Comparison of ENCODE assay signal across 19 cellular contexts in genomic region chr10:110900983-110901382, GRCh38. TPM values are rescaled to one million over a fixed set of nuclear protein-coding genes. Genes with fewer than 3 reads are reported as not detected.
A peak's percentile ranks its signal among the peaks of the same experiment; 100 is the strongest.
DNase-seq lines count a peak whose midpoint lies in the region; ATAC-seq, FAIRE-seq and TF ChIP-seq lines count a peak whose summit lies in the region.
"Had no signal": no experiment of that assay in that cellular context is flagged by ENCODE, and none has a peak within 500 bp of the region (broad histone marks: within the 10 kb centered on the region; RNA-seq: fewer than 3 reads in every experiment).

No MANE protein-coding gene starts in this region.

- FAIRE-seq in GM12891 (lab: Jason Lieb, UNC) (no peak), pancreas (lab: Jason Lieb, UNC) (no peak)
- FAIRE-seq: A549, D721Med had no signal

- no peak overlapping the region for H2AFZ ChIP-seq in GM23248

- H3K27me3 ChIP-seq in pancreas (no peaks in the 10 kb centered on the region), GM23248 (replicated peaks; ENCODE audit: insufficient read depth) (no peaks in the 10 kb centered on the region)
- H3K27me3 ChIP-seq: BLaER1 had no signal

- peaks cover 48% of the 10 kb centered on the region for H3K4me1 Mint-ChIP-seq in activated naive CD8-positive, alpha-beta T cell (ENCODE audit: low read depth)
- H3K4me1 Mint-ChIP-seq in activated naive CD8-positive, alpha-beta T cell treated with anti-CD3 and anti-CD28 coated beads, Interleukin-2, amount 50 U/mL, for 24 hours, result peaks cover 55% of the 10 kb centered on the region
- peaks cover 55% of the 10 kb centered on the region for H3K4me1 Mint-ChIP-seq in activated naive CD8-positive, alpha-beta T cell treated with anti-CD3 and anti-CD28 coated beads for 36 hours
- H3K4me1 Mint-ChIP-seq in effector memory CD8-positive, alpha-beta T cell (ENCODE audit: low read depth in 2 of 2), result peaks cover 17 to 25% of the 10 kb centered on the region in 2 donors

- intact Hi-C loops in pancreas (cut with DNase I), result loop anchor here in 1 of 3 donors (10.0 kb wide), 1 partner anchor 156 kb away; no protein-coding TSS in a partner anchor

- H3K9me3 ChIP-seq in pancreas, result no peaks in the 10 kb centered on the region
- no peaks in the 10 kb centered on the region for H3K9me3 ChIP-seq in GM23248 (ENCODE audit: low read depth)
- H3K9me3 ChIP-seq: A549, BLaER1 had no signal

- peaks cover 18 to 49% (median 26%) of the 10 kb centered on the region in 3 donors for H3K4me1 ChIP-seq in pancreas
- H3K4me1 ChIP-seq in GM23248 (ENCODE audit: insufficient read depth), result peaks cover 40% of the 10 kb centered on the region
- H3K4me1 ChIP-seq: BLaER1 had no signal

- no peak for TF ChIP-seq POLR2A in GM12891 (IDR thresholded peaks at IDR 0.05; ENCODE audit: low read depth, low read length)

- H3K79me2 ChIP-seq in GM23248 (ENCODE audit: insufficient read depth), result no peaks in the 10 kb centered on the region

- H3K27ac Mint-ChIP-seq in activated naive CD8-positive, alpha-beta T cell, result peak overlapping the region; percentile 88
- no peak overlapping the region for H3K27ac Mint-ChIP-seq in activated naive CD8-positive, alpha-beta T cell treated with anti-CD3 and anti-CD28 coated beads, Interleukin-2, amount 50 U/mL, for 24 hours
- peak overlapping the region; percentile 87 for H3K27ac Mint-ChIP-seq in activated naive CD8-positive, alpha-beta T cell treated with anti-CD3 and anti-CD28 coated beads for 36 hours
- H3K27ac Mint-ChIP-seq in effector memory CD8-positive, alpha-beta T cell, result peak overlapping the region in 1 of 2 donors; percentile 77

- H3K4me2 ChIP-seq in GM23248 (ENCODE audit: unreplicated experiment), result no peak overlapping the region
- H3K4me2 ChIP-seq: BLaER1 had no signal

- H3K27ac ChIP-seq in pancreas (no peak overlapping the region), GM23248 (no peak overlapping the region)
- H3K27ac ChIP-seq: BLaER1 had no signal

- H3K4me3 ChIP-seq in pancreas (no peak overlapping the region), GM23248 (no peak overlapping the region)
- H3K4me3 ChIP-seq: A549, BLaER1 had no signal

- H3K9me2 ChIP-seq in GM23248 (ENCODE audit: insufficient read depth), result no peaks in the 10 kb centered on the region

- peaks cover 42% of the 10 kb centered on the region for H3F3A ChIP-seq in GM23248 (ENCODE audit: insufficient read depth)

- no peak overlapping the region for H3K9ac ChIP-seq in GM23248
- H3K9ac ChIP-seq: BLaER1 had no signal

- WGBS in pancreas, 2 donors, result 45 to 56% methylated on average over 2 of the region's 2 CpGs
- 96% methylated on average over 2 of the region's 2 CpGs for WGBS in GM23248 (ENCODE audit: low coverage in 1 of 2, low lambda C conversion rate in 2 of 2, missing lambda C conversion rate in 2 of 2), 2 experiments

- H3K36me3 ChIP-seq in pancreas (peaks cover 0 to 44% (median 40%) of the 10 kb centered on the region in 3 donors), GM23248 (ENCODE audit: low read depth) (peaks cover 21% of the 10 kb centered on the region)

- peaks cover 4% of the 10 kb centered on the region for H3K36me3 Mint-ChIP-seq in activated naive CD8-positive, alpha-beta T cell
- H3K36me3 Mint-ChIP-seq in activated naive CD8-positive, alpha-beta T cell treated with anti-CD3 and anti-CD28 coated beads, Interleukin-2, amount 50 U/mL, for 24 hours (ENCODE audit: low read depth), result peaks cover 40% of the 10 kb centered on the region
- peaks cover 59% of the 10 kb centered on the region for H3K36me3 Mint-ChIP-seq in activated naive CD8-positive, alpha-beta T cell treated with anti-CD3 and anti-CD28 coated beads for 36 hours
- peaks cover 65% of the 10 kb centered on the region for H3K36me3 Mint-ChIP-seq in effector memory CD8-positive, alpha-beta T cell (ENCODE audit: insufficient read depth)

- TF ChIP-seq CTCF in pancreas (IDR thresholded peaks at IDR 0.05), result no peak

- no peak for DNase-seq in activated naive CD8-positive, alpha-beta T cell treated with anti-CD3 and anti-CD28 coated beads, Interleukin-2, amount 50 U/mL, for 24 hours
- DNase-seq in GM12891 (ENCODE audit: insufficient read length, low spot score) (no peak), pancreas (peak in 2 of 6 donors; percentile 43 to 44), GM23248 (no peak), NCI-H774 (lab: John Stamatoyannopoulos, UW) (no peak)
- no peak for DNase-seq in activated naive CD8-positive, alpha-beta T cell treated with anti-CD3 and anti-CD28 coated beads for 36 hours
- no peak for DNase-seq in effector memory CD8-positive, alpha-beta T cell
- DNase-seq: HCEC 1CT, KG1, MV-4-11, NCI-H187, NCI-H226, NCI-H524, PC-3, RPMI8226 had no signal

- no peaks in the 10 kb centered on the region for H4K20me1 ChIP-seq in GM23248 (ENCODE audit: insufficient read depth)

- ATAC-seq in activated naive CD8-positive, alpha-beta T cell treated with anti-CD3 and anti-CD28 coated beads, Interleukin-2, amount 50 U/mL, for 24 hours, result no peak
- peak; percentile 19 to 53 (median 24) for ATAC-seq in pancreas
- no peak for ATAC-seq in effector memory CD8-positive, alpha-beta T cell (replicated peaks)
- ATAC-seq: A549, PC-3 had no signal

- in situ Hi-C loops in GM23248 (cut with MboI), result no loop called here

- no peak overlapping the region for H3K4me3 Mint-ChIP-seq in activated naive CD8-positive, alpha-beta T cell
- H3K4me3 Mint-ChIP-seq in activated naive CD8-positive, alpha-beta T cell treated with anti-CD3 and anti-CD28 coated beads, Interleukin-2, amount 50 U/mL, for 24 hours, result no peak overlapping the region
- H3K4me3 Mint-ChIP-seq in activated naive CD8-positive, alpha-beta T cell treated with anti-CD3 and anti-CD28 coated beads for 36 hours, result no peak overlapping the region
- no peak overlapping the region for H3K4me3 Mint-ChIP-seq in effector memory CD8-positive, alpha-beta T cell

- no peaks in the 10 kb centered on the region for H3K27me3 Mint-ChIP-seq in activated naive CD8-positive, alpha-beta T cell
- H3K27me3 Mint-ChIP-seq in activated naive CD8-positive, alpha-beta T cell treated with anti-CD3 and anti-CD28 coated beads, Interleukin-2, amount 50 U/mL, for 24 hours, result no peaks in the 10 kb centered on the region
- H3K27me3 Mint-ChIP-seq in activated naive CD8-positive, alpha-beta T cell treated with anti-CD3 and anti-CD28 coated beads for 36 hours, result no peaks in the 10 kb centered on the region
- no peaks in the 10 kb centered on the region for H3K27me3 Mint-ChIP-seq in effector memory CD8-positive, alpha-beta T cell

- no peaks in the 10 kb centered on the region for H3K9me3 Mint-ChIP-seq in activated naive CD8-positive, alpha-beta T cell (ENCODE audit: low read depth)
- H3K9me3 Mint-ChIP-seq in activated naive CD8-positive, alpha-beta T cell treated with anti-CD3 and anti-CD28 coated beads, Interleukin-2, amount 50 U/mL, for 24 hours, result no peaks in the 10 kb centered on the region
- H3K9me3 Mint-ChIP-seq in activated naive CD8-positive, alpha-beta T cell treated with anti-CD3 and anti-CD28 coated beads for 36 hours, result no peaks in the 10 kb centered on the region
- no peaks in the 10 kb centered on the region for H3K9me3 Mint-ChIP-seq in effector memory CD8-positive, alpha-beta T cell

TF ChIP-seq in GM12891, 5 proteins besides CTCF, POLR2A, EP300 and RAD21:
- TF ChIP-seq POLR2AphosphoS5 (IDR thresholded peaks at IDR 0.05; ENCODE audit: low read depth, low read length), result peak; percentile 56
- TF ChIP-seq PAX5 (IDR thresholded peaks at IDR 0.05; ENCODE audit: insufficient read depth, low read length, severe bottlenecking), result no peak
- TF ChIP-seq SPI1 (IDR thresholded peaks at IDR 0.05; ENCODE audit: low read depth, low read length), result no peak
- no peak for TF ChIP-seq TAF1 (IDR thresholded peaks at IDR 0.05; ENCODE audit: low read depth, low read length)
- TF ChIP-seq POU2F2 (IDR thresholded peaks at IDR 0.05; ENCODE audit: low read depth, low read length), result no peak

RNA-seq across cellular contexts. Expression of gene BBIP1, which starts 18.0 kb away (rescaled TPM):
- polyA plus RNA-seq in GM12891 (2012; ENCODE audit: low read depth, missing spikeins), result 19.9 TPM
- total RNA-seq in activated naive CD8-positive, alpha-beta T cell treated with anti-CD3 and anti-CD28 coated beads for 36 hours, result 10 to 100 TPM; 35.6 to 37.1 TPM
- total RNA-seq in pancreas, result 10 to 100 TPM in 1 of 6 donors, 1 to 10 TPM in 5; 4.2 to 12.4 (median 6.8) TPM
- polyA plus RNA-seq in pancreas (10 to 100 TPM; 15.0 to 21.1 TPM), GM23248 (2016; fragmentation: Nextera tagmentation; extraction: Ambion mirVana) (43.7 and 44.4 TPM in 2 replicates)
- 17.3 and 29.8 TPM in 2 replicates for total RNA-seq in GM23248 (2014; rRNA removed; shearing (Covaris generic))

RNA-seq across cellular contexts. Expression of gene SHOC2, which starts 18.4 kb away (rescaled TPM):
- 24.4 TPM for polyA plus RNA-seq in GM12891 (2012; ENCODE audit: low read depth, missing spikeins)
- total RNA-seq in activated naive CD8-positive, alpha-beta T cell treated with anti-CD3 and anti-CD28 coated beads for 36 hours, result 10 to 100 TPM; 45.1 to 46.1 TPM
- total RNA-seq in pancreas, result 10 to 100 TPM; 22.2 to 39.8 (median 26.4) TPM
- 10 to 100 TPM in 1 of 2 donors, 1 to 10 TPM in 1; 8.4 to 14.3 TPM for polyA plus RNA-seq in pancreas
- 64.6 and 65.3 TPM in 2 replicates for total RNA-seq in GM23248 (2014; rRNA removed; shearing (Covaris generic))
- 67.7 and 68.0 TPM in 2 replicates for polyA plus RNA-seq in GM23248 (2016; fragmentation: Nextera tagmentation; extraction: Ambion mirVana)

RNA-seq across cellular contexts. Expression of gene PDCD4, which starts 29.3 kb away (rescaled TPM):
- polyA plus RNA-seq in GM12891 (2012; ENCODE audit: low read depth, missing spikeins), result 287 TPM
- total RNA-seq in activated naive CD8-positive, alpha-beta T cell treated with anti-CD3 and anti-CD28 coated beads for 36 hours, result 100 to 1,000 TPM; 125 TPM
- 100 to 1,000 TPM; 323 to 679 (median 523) TPM for total RNA-seq in pancreas
- polyA plus RNA-seq in pancreas (100 to 1,000 TPM; 283 to 352 TPM), GM23248 (2016; fragmentation: Nextera tagmentation; extraction: Ambion mirVana) (166 and 175 TPM in 2 replicates)
- 49.9 and 52.7 TPM in 2 replicates for total RNA-seq in GM23248 (2014; rRNA removed; shearing (Covaris generic))

Comparison
In these comparisons a context has a peak if more than half of its experiments do, and no peak if none do; other contexts are left out.
1. ATAC-seq: peak in pancreas (4 of 4); none in activated naive CD8-positive, alpha-beta T cell treated with anti-CD3 and anti-CD28 coated beads, Interleukin-2, amount 50 U/mL, for 24 hours (single experiment) and effector memory CD8-positive, alpha-beta T cell (single experiment).